Comparison of ENCODE assay signal across 15 cellular contexts in genomic region chr9:129247285-129248153, GRCh38.
"Had no signal": no experiment of that assay in that cellular context is flagged by ENCODE, and none has a peak within 500 bp of the region (broad histone marks: within the 10 kb centered on the region; RNA-seq: fewer than 3 reads in every experiment).

No MANE protein-coding gene starts in this region.

- H3K79me2 ChIP-seq: parathyroid adenoma had no signal

- H3K4me3 ChIP-seq: coronary artery, thyroid gland had no signal

- ATAC-seq: naive thymus-derived CD8-positive, alpha-beta T cell had no signal

- H3K27me3 ChIP-seq: brain microvascular endothelial cell, thyroid gland had no signal

- H3K9ac ChIP-seq: parathyroid adenoma had no signal

- H3K4me1 ChIP-seq: parathyroid adenoma, thyroid gland had no signal

- H3K36me3 ChIP-seq: brain microvascular endothelial cell, neutrophil, thyroid gland had no signal

- H3K27ac ChIP-seq: brain microvascular endothelial cell, coronary artery, neutrophil, parathyroid adenoma, thyroid gland had no signal

- H3K9me3 ChIP-seq: neutrophil, thyroid gland had no signal

- H2AFZ ChIP-seq: parathyroid adenoma had no signal

- DNase-seq: activated CD4-positive, alpha-beta T cell treated with anti-CD3 and anti-CD28 coated beads for 1 hour; activated CD4-positive, alpha-beta T cell treated with anti-CD3 and anti-CD28 coated beads, Interleukin-2, amount 50 U/mL, for 4 hours; anterior cingulate cortex; brain microvascular endothelial cell; foreskin melanocyte; glutamatergic neuron; mesendoderm; stimulated activated CD4-positive, alpha-beta T cell treated with anti-CD3 and anti-CD28 coated beads, Interleukin-12 subunit alpha, Interleukin-12 subunit beta, amount 100 ng/mL, for 4 hours; stimulated activated CD4-positive, alpha-beta T cell treated with anti-CD3 and anti-CD28 coated beads, Interleukin-2, amount 100 ng/mL, for 24 hours; stimulated activated naive CD4-positive, alpha-beta T cell treated with Interleukin-2 at 50 U/mL for 16 hours; thyroid gland had no signal
